Comparison of ENCODE assay signal across 25 cellular contexts in the genomic region with DNA sequence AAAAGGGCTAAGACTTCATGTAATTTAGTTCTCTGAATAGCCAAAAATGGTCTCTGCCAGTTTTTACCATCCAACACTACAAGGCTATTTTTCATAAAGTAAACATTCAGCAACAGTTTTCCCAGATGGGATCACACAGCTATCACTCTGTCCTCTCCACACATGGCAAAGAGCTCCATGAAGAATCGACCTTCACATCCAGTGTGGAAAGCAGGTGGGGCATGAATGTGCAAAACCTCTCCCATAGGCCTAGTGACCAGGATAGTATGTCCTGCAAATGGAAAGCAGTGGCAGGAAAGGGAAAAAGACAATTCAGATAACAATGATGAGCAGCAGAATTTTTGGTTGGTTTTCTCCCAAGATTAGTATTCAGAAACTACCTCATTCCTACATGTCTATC.
"Had no signal": no experiment of that assay in that cellular context is flagged by ENCODE, and none has a peak within 500 bp of the region (broad histone marks: within the 10 kb centered on the region; RNA-seq: fewer than 3 reads in every experiment).

No MANE protein-coding gene starts in this region.

- FAIRE-seq: small intestine had no signal

- H3K9me3 ChIP-seq: ovary, psoas muscle, right lobe of liver, sigmoid colon, suprapubic skin, testis, tibial artery, transverse colon, upper lobe of right lung, uterus had no signal

- H3K4me3 ChIP-seq: neural progenitor cell, ovary, psoas muscle, right lobe of liver, sigmoid colon, suprapubic skin, testis, tibial artery, transverse colon, upper lobe of right lung, uterus had no signal

- H3K27me3 ChIP-seq: neural progenitor cell, ovary, right lobe of liver, sigmoid colon, suprapubic skin, testis, tibial artery, transverse colon, upper lobe of right lung, uterus had no signal

- H3K4me1 ChIP-seq: neural progenitor cell, parathyroid adenoma, psoas muscle, right lobe of liver, sigmoid colon, suprapubic skin, testis, tibial artery, transverse colon, upper lobe of right lung, uterus had no signal

- H3K36me3 ChIP-seq: neural progenitor cell, ovary, right lobe of liver, sigmoid colon, suprapubic skin, tibial artery, transverse colon, upper lobe of right lung, uterus had no signal

- ATAC-seq: natural killer cell; psoas muscle; right cardiac atrium; right lobe of liver; stimulated activated effector memory CD8-positive, alpha-beta T cell treated with anti-CD3 and anti-CD28 coated beads, Interleukin-12 subunit alpha, Interleukin-12 subunit beta, amount 100 ng/mL, for 72 hours; stimulated activated naive B cell treated with anti-CD40 and anti-IgM and Interleukin-4, amounts not matched to agents 10 μg/mL and 1 μg/mL and 100 μg/mL, for 72 hours; upper lobe of right lung had no signal

- H3K4me2 ChIP-seq: neural progenitor cell had no signal

- H2AFZ ChIP-seq: neural progenitor cell, parathyroid adenoma had no signal

- H3K79me2 ChIP-seq: parathyroid adenoma had no signal

- H3K27ac ChIP-seq: neural progenitor cell, ovary, parathyroid adenoma, psoas muscle, right lobe of liver, sigmoid colon, suprapubic skin, testis, tibial artery, transverse colon, upper lobe of right lung, uterus had no signal

- DNase-seq: natural killer cell; occipital lobe; ovary; posterior cingulate gyrus; psoas muscle; right cardiac atrium; right lobe of liver; sigmoid colon; small intestine; stimulated activated CD4-positive, alpha-beta T cell treated with anti-CD3 and anti-CD28 coated beads, Interleukin-15, amount 100 ng/mL, for 24 hours; stimulated activated CD4-positive, alpha-beta T cell treated with anti-CD3 and anti-CD28 coated beads, Interleukin-2, amount 100 ng/mL, for 24 hours; stimulated activated CD4-positive, alpha-beta T cell treated with anti-CD3 and anti-CD28 coated beads, Interleukin-2, amount 100 ng/mL, for 48 hours; stimulated activated CD4-positive, alpha-beta T cell treated with anti-CD3 and anti-CD28 coated beads, Interleukin-4, amount 100 ng/mL, for 24 hours; stimulated activated naive B cell treated with anti-CD40 and anti-IgM and Interleukin-4, amounts not matched to agents 10 μg/mL and 1 μg/mL and 100 μg/mL, for 72 hours; stimulated activated naive CD4-positive, alpha-beta T cell treated with Interleukin-2 at 50 U/mL for 16 hours; substantia nigra; testis; tibial artery; transverse colon; upper lobe of right lung; uterus had no signal

- H3K9ac ChIP-seq: neural progenitor cell, parathyroid adenoma had no signal
